In the genomic region with DNA sequence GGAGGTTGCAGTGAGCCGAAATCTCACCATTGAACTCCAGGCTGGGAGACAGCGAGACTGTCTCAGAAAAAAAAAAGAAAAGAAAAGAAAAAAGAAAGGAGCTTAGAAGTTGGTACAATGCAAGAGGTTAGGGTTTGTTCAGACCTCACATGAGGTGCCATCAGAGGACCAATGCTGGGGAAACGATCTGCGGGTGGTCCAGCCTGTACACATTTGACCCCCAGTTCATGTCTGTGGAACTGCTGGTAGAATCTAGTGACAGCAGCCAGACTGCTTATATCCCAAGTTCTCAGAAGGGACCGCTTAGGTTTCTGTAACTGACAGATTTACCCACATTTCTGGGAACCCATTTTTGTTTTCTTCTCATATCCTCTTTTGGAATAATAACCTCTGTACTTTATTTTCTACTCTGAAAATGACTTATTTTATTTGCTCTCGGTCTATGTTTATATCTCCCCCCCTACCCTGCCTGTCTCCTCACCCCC, we compare ENCODE assay signal across 1 cellular context.
TF ChIP-seq lines count a peak whose summit lies in the region.

No MANE protein-coding gene starts in this region.

TF ChIP-seq in H1, 55 proteins besides CTCF, POLR2A, EP300 and RAD21:
- TF ChIP-seq CBX5 (IDR thresholded peaks at IDR 0.05; ENCODE audit: low read depth, low read length) (no peak), POLR2AphosphoS5 (IDR thresholded peaks at IDR 0.05; ENCODE audit: low read depth, low read length) (no peak), JUND (IDR thresholded peaks at IDR 0.05; ENCODE audit: low read length) (no peak), TAF7 (optimal IDR thresholded peaks at IDR 0.05; ENCODE audit: borderline replicate concordance, low read depth, low read length) (no peak), TEAD4 (IDR thresholded peaks at IDR 0.05; ENCODE audit: low read depth, low read length) (no peak), RFX5 (IDR thresholded peaks at IDR 0.05; ENCODE audit: borderline replicate concordance, low read depth, low read length) (no peak), CHD1 (IDR thresholded peaks at IDR 0.05; ENCODE audit: low read depth, low read length) (no peak), CHD2 (IDR thresholded peaks at IDR 0.05; ENCODE audit: low read length) (no peak), RXRA (IDR thresholded peaks at IDR 0.05; ENCODE audit: insufficient read depth, low read depth, low read length) (no peak), HDAC6 (IDR thresholded peaks at IDR 0.05; ENCODE audit: low read depth, low read length) (no peak), SIX5 (IDR thresholded peaks at IDR 0.05; ENCODE audit: low read depth, low read length) (no peak), BRCA1 (IDR thresholded peaks at IDR 0.05; ENCODE audit: low read depth, low read length) (no peak), POU5F1 (IDR thresholded peaks at IDR 0.05; ENCODE audit: low read depth, low read length) (no peak), BCL11A (IDR thresholded peaks at IDR 0.05; ENCODE audit: low read depth in 2 of 2, low read length in 2 of 2) (no peak)
